8 cellular contexts compared by ENCODE assay signal in genomic region chr12:113461666-113462065, GRCh38.
DNase-seq lines count a peak whose midpoint lies in the region; ATAC-seq and TF ChIP-seq lines count a peak whose summit lies in the region.

No MANE protein-coding gene starts in this region.

- no peak for ATAC-seq in GM21786 (IDR thresholded peaks at IDR 0.05; ENCODE audit: unreplicated experiment)

- H3K4me3 ChIP-seq in AG10803 (ENCODE audit: low read length) (no peak overlapping the region), fibroblast of pulmonary artery (replicated peaks; ENCODE audit: low read depth, low read length) (no peak overlapping the region)

- TF ChIP-seq CTCF in AG10803 (conservative IDR thresholded peaks at IDR 0.05; ENCODE audit: low read length) (peak; percentile 62), GM13977 (IDR thresholded peaks at IDR 0.05; ENCODE audit: extremely low read depth, insufficient read depth, missing control alignments) (peak; percentile 37), fibroblast of pulmonary artery (IDR thresholded peaks at IDR 0.05; ENCODE audit: low read length, missing control alignments) (peak; percentile 61)

- DNase-seq in AG10803 (ENCODE audit: low read depth) (peak; percentile 25), GM13977 (ENCODE audit: low spot score) (no peak), OCI-M1 (lab: John Stamatoyannopoulos, UW) (peak; percentile 89), fibroblast of pulmonary artery (ENCODE audit: low read depth) (peak; percentile 23), GM19238 (ENCODE audit: insufficient read length, low spot score) (no peak), NCI-H187 treated with DMSO at 0.1 percent for 48 hours (lab: John Stamatoyannopoulos, UW) (no peak), NCI-H1105 treated with DMSO at 0.1 percent for 48 hours (lab: John Stamatoyannopoulos, UW) (no peak)

- in situ Hi-C loops in GM13977 (cut with MboI; ENCODE audit: low pct_unique_long_range_greater_than_20kb, low sequenced_read_pairs, unreplicated experiment) = loop anchor here (25.0 kb wide), 2 partner anchors 951 to 1226 kb away; partner anchors contain the start of genes TBX3 and TBX5

Comparison
In these comparisons a context has a peak if more than half of its experiments do, and no peak if none do; other contexts are left out.
1. DNase-seq: peak in AG10803 (single experiment), OCI-M1 (single experiment) and fibroblast of pulmonary artery (single experiment); none in GM13977 (single experiment), GM19238 (single experiment), NCI-H187 treated with DMSO at 0.1 percent for 48 hours (single experiment) and NCI-H1105 treated with DMSO at 0.1 percent for 48 hours (single experiment).
2. Peak in every context shown above with its lines, with median percentiles within 50 percentile points of each other: CTCF ChIP-seq.